8 cellular contexts compared by ENCODE assay signal in genomic region chr6:43774776-43775583, GRCh38. TPM values are rescaled to one million over a fixed set of nuclear protein-coding genes. Genes with fewer than 3 reads are reported as not detected.
DNase-seq lines count a peak whose midpoint lies in the region; ATAC-seq and TF ChIP-seq lines count a peak whose summit lies in the region.

No MANE protein-coding gene starts in this region.

- TF ChIP-seq RAD21 in SK-N-SH (IDR thresholded peaks at IDR 0.05; ENCODE audit: low read length), result peak; percentile 54

- POLR2A ChIA-PET in SK-N-SH (lab: Yijun Ruan, JAX), result interaction anchor here (0.6 to 3.4 kb wide), 10 partner anchors 36 to 472 kb away, joined by 3 to 11 read pairs (median 4); partner anchors contain the start of gene HSP90AB1

- H3F3A ChIP-seq in SK-N-SH (replicated peaks; ENCODE audit: insufficient read depth), result no peaks in the 10 kb centered on the region

- H3K27ac ChIP-seq in SK-N-SH (ENCODE audit: low read depth in 2 of 2, low read length in 1 of 2) (peak overlapping the region; percentile 33 to 93; a peak in 2 of 4 replicates), cardiac muscle cell (peak overlapping the region; percentile 90)

- TF ChIP-seq EP300 in SK-N-SH (IDR thresholded peaks at IDR 0.05; ENCODE audit: borderline replicate concordance in 1 of 2, low read depth in 1 of 2, low read length in 1 of 2), result no peak

- H3K36me3 Mint-ChIP-seq in activated naive CD8-positive, alpha-beta T cell treated with anti-CD3 and anti-CD28 coated beads for 36 hours, result peaks cover 58% of the 10 kb centered on the region

- peak overlapping the region; percentile 99 for H3K4me2 ChIP-seq in SK-N-SH

- CTCF ChIA-PET in SK-N-SH (lab: Yijun Ruan, JAX), result interaction anchor here (0.6 to 9.3 kb wide), 59 partner anchors 8 to 449 kb away, joined by 3 to 140 read pairs (median 5); no protein-coding TSS in a partner anchor

- peaks cover 60% of the 10 kb centered on the region for H4K20me1 ChIP-seq in SK-N-SH (ENCODE audit: insufficient read depth)

- H2AFZ ChIP-seq in SK-N-SH (ENCODE audit: low read depth), result peak overlapping the region; percentile 69

- DNase-seq in COLO829 (ENCODE audit: low spot score) (peak; percentile 83), HK-2 (ENCODE audit: unreplicated experiment) (peak; percentile 45), SK-N-SH (peak; percentile 91), cardiac muscle cell (ENCODE audit: low read depth in 1 of 2, low spot score in 1 of 2) (peak; percentile 77 to 81), putamen (ENCODE audit: low spot score) (peak; percentile 52)
- DNase-seq in activated naive CD8-positive, alpha-beta T cell treated with anti-CD3 and anti-CD28 coated beads for 36 hours, result peak; percentile 67

- H3K27me3 Mint-ChIP-seq in activated naive CD8-positive, alpha-beta T cell treated with anti-CD3 and anti-CD28 coated beads for 36 hours, result peaks cover 15% of the 10 kb centered on the region

- H3K9me2 ChIP-seq in SK-N-SH, result no peaks in the 10 kb centered on the region

- no peak overlapping the region for H3K27ac Mint-ChIP-seq in activated naive CD8-positive, alpha-beta T cell treated with anti-CD3 and anti-CD28 coated beads for 36 hours

- H3K79me2 ChIP-seq in SK-N-SH (ENCODE audit: insufficient read depth), result peaks cover 75% of the 10 kb centered on the region

- ATAC-seq in HG02588 (IDR thresholded peaks at IDR 0.05; ENCODE audit: unreplicated experiment) (no peak), GM21390 (IDR thresholded peaks at IDR 0.05; ENCODE audit: unreplicated experiment) (no peak)

- 57% methylated on average over 14 of the region's 17 CpGs for WGBS in SK-N-SH (ENCODE audit: low lambda C conversion rate)

- no peaks in the 10 kb centered on the region for H3K27me3 ChIP-seq in SK-N-SH (ENCODE audit: insufficient read depth)
- H3K27me3 ChIP-seq in cardiac muscle cell, result no peaks in the 10 kb centered on the region

- peak; percentile 81 for TF ChIP-seq CTCF in SK-N-SH (IDR thresholded peaks at IDR 0.05)
- peak; percentile 95 for TF ChIP-seq CTCF in cardiac muscle cell (IDR thresholded peaks at IDR 0.05; ENCODE audit: low read depth, low read length)

- H3K36me3 ChIP-seq in SK-N-SH (replicated peaks in 1 of 2; ENCODE audit: control insufficient read depth in 1 of 2, insufficient read depth in 2 of 2, low read length in 1 of 2), result peaks cover 19 to 43% of the 10 kb centered on the region in 2 experiments
- peaks cover 43% of the 10 kb centered on the region for H3K36me3 ChIP-seq in cardiac muscle cell

- H3K4me1 ChIP-seq in SK-N-SH (ENCODE audit: control insufficient read depth in 1 of 2, insufficient read depth in 2 of 2, low read depth in 1 of 2, low read length in 1 of 2) (peaks cover 14 to 64% of the 10 kb centered on the region in 2 experiments), cardiac muscle cell (ENCODE audit: low read depth) (peaks cover 10% of the 10 kb centered on the region)

- peak overlapping the region; percentile 60 for H3K4me3 Mint-ChIP-seq in activated naive CD8-positive, alpha-beta T cell treated with anti-CD3 and anti-CD28 coated beads for 36 hours

- H3K4me3 ChIP-seq in SK-N-SH (ENCODE audit: low read depth in 2 of 2, low read length in 1 of 2) (peak overlapping the region; percentile 94 to 95; a peak in 3 of 4 replicates), cardiac muscle cell (peak overlapping the region; percentile 98)

- no peaks in the 10 kb centered on the region for H3K9me3 Mint-ChIP-seq in activated naive CD8-positive, alpha-beta T cell treated with anti-CD3 and anti-CD28 coated beads for 36 hours

- H3K4me1 Mint-ChIP-seq in activated naive CD8-positive, alpha-beta T cell treated with anti-CD3 and anti-CD28 coated beads for 36 hours, result peaks cover 30% of the 10 kb centered on the region

- H3K9ac ChIP-seq in SK-N-SH, result no peak overlapping the region

- H3K9me3 ChIP-seq in SK-N-SH, result no peaks in the 10 kb centered on the region; the same call in 1 of the 2 replicates
- no peaks in the 10 kb centered on the region for H3K9me3 ChIP-seq in cardiac muscle cell (ENCODE audit: low read depth)

TF ChIP-seq in SK-N-SH, 30 proteins besides CTCF, POLR2A, EP300 and RAD21:
- TF ChIP-seq SMC3 (IDR thresholded peaks at IDR 0.05; ENCODE audit: low read depth, low read length), result peak; percentile 66
- peak; percentile 77 for TF ChIP-seq CHD2 (IDR thresholded peaks at IDR 0.05; ENCODE audit: low read length, partially characterized antibody)
- no peak for TF ChIP-seq TCF12 (IDR thresholded peaks at IDR 0.05)

RNA-seq across cellular contexts. Expression of gene VEGFA, which starts 5.0 kb away (rescaled TPM):
- polyA plus RNA-seq in SK-N-SH (2012; rRNA removed) (81.0 and 130 TPM in 2 replicates), cardiac muscle cell (199 and 228 TPM in 2 replicates)
- polyA plus RNA-seq in SK-N-SH (2012; cell fraction: cytosol; rRNA removed), result 42.6 and 66.6 TPM in 2 replicates
- polyA plus RNA-seq in SK-N-SH (2012; cell fraction: nucleus; rRNA removed), result 412 and 501 TPM in 2 replicates
- 10 to 100 TPM; 51.9 to 54.7 TPM for total RNA-seq in activated naive CD8-positive, alpha-beta T cell treated with anti-CD3 and anti-CD28 coated beads for 36 hours
- total RNA-seq in cardiac muscle cell, result 409 and 626 TPM in 2 replicates
